ENCODE assay signal across 1 cellular context in genomic region chr11:36123353-36124220, GRCh38.
TF ChIP-seq lines count a peak whose summit lies in the region.

No MANE protein-coding gene starts in this region.

TF ChIP-seq in IMR-90, 13 proteins besides CTCF, POLR2A, EP300 and RAD21 (continued from another document):
- TF ChIP-seq ELK1 (IDR thresholded peaks at IDR 0.05; ENCODE audit: borderline replicate concordance, low read depth, low read length): no peak
